In the genomic region with DNA sequence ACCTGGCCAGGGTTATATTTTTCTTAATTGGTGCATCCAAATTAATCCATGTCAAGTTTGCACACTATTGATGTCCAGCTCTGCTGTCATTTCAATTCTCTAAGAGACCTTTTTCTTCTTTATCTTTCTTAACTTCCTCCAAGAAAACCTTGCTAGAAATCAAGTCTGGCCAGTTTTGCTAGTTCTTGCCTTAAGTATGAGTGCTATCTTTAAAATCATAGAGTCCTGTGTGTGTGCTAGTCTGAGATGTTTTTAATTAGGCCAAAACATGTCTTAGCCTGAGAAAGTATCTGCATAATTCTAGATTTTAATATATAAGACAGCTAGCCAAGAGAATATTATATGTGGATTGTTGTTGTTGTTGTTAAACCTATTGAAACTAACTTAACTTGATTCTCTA, we compare ENCODE assay signal across 27 cellular contexts. TPM values are rescaled to one million over a fixed set of nuclear protein-coding genes. Genes with fewer than 3 reads are reported as not detected.
DNase-seq lines count a peak whose midpoint lies in the region; ATAC-seq, FAIRE-seq and TF ChIP-seq lines count a peak whose summit lies in the region.
"Had no signal": no experiment of that assay in that cellular context is flagged by ENCODE, and none has a peak within 500 bp of the region (broad histone marks: within the 10 kb centered on the region; RNA-seq: fewer than 3 reads in every experiment).

No MANE protein-coding gene starts in this region.

- intact Hi-C loops in dendritic cell treated with granulocyte-macrophage colony-stimulating factor and Interleukin-4, amounts not matched to agents 40 ng/mL and 50 ng/mL, for 4 days (cut with micrococcal nuclease) = no loop called here
- intact Hi-C loops in prostate gland (cut with DNase I) = no loop called here

- H3K4me1 Mint-ChIP-seq in CD4-positive, CD25-positive, alpha-beta regulatory T cell = peaks cover 0 to 22% (median 18%) of the 10 kb centered on the region in 4 donors
- H3K4me1 Mint-ChIP-seq in dendritic cell treated with granulocyte-macrophage colony-stimulating factor and Interleukin-4, amounts not matched to agents 40 ng/mL and 50 ng/mL, for 4 days (ENCODE audit: low read depth) = peaks cover 55% of the 10 kb centered on the region

- H3K9me3 Mint-ChIP-seq in CD4-positive, CD25-positive, alpha-beta regulatory T cell = peaks cover 0 to 2% (median 0%) of the 10 kb centered on the region in 7 donors
- H3K9me3 Mint-ChIP-seq in dendritic cell treated with granulocyte-macrophage colony-stimulating factor and Interleukin-4, amounts not matched to agents 40 ng/mL and 50 ng/mL, for 4 days = no peaks in the 10 kb centered on the region
- H3K9me3 Mint-ChIP-seq: activated naive CD8-positive, alpha-beta T cell treated with anti-CD3 and anti-CD28 coated beads, Interleukin-2, amount 50 U/mL, for 24 hours; central memory CD8-positive, alpha-beta T cell; H9; immature natural killer cell had no signal

- no peak for TF ChIP-seq POLR2A in prostate gland (IDR thresholded peaks at IDR 0.05)

- H3K4me3 ChIP-seq in CD4-positive, CD25-positive, alpha-beta regulatory T cell (ENCODE audit: low read depth, low read length) = no peak overlapping the region
- H3K4me3 ChIP-seq in LNCaP clone FGC (ENCODE audit: low read depth, low read length) (no peak overlapping the region), prostate gland (no peak overlapping the region)
- H3K4me3 ChIP-seq: psoas muscle had no signal

- peaks cover under 1% of the 10 kb centered on the region for H3K36me3 ChIP-seq in CD4-positive, CD25-positive, alpha-beta regulatory T cell (ENCODE audit: control insufficient read depth, insufficient read depth, low read length)
- H3K36me3 ChIP-seq in prostate gland = no peaks in the 10 kb centered on the region

- H3K4me1 ChIP-seq in CD4-positive, CD25-positive, alpha-beta regulatory T cell (ENCODE audit: control insufficient read depth, insufficient read depth, low read length, poor library complexity, severe bottlenecking) = no peaks in the 10 kb centered on the region
- H3K4me1 ChIP-seq in prostate gland (replicated peaks) = no peaks in the 10 kb centered on the region
- H3K4me1 ChIP-seq: psoas muscle had no signal

- no peaks in the 10 kb centered on the region for H3K9me3 ChIP-seq in CD4-positive, CD25-positive, alpha-beta regulatory T cell (ENCODE audit: control insufficient read depth in 2 of 2, low read length in 2 of 2)
- no peaks in the 10 kb centered on the region for H3K9me3 ChIP-seq in prostate gland
- H3K9me3 ChIP-seq: psoas muscle had no signal

- H3K27me3 Mint-ChIP-seq in CD4-positive, CD25-positive, alpha-beta regulatory T cell = no peaks in the 10 kb centered on the region
- no peaks in the 10 kb centered on the region for H3K27me3 Mint-ChIP-seq in dendritic cell treated with granulocyte-macrophage colony-stimulating factor and Interleukin-4, amounts not matched to agents 40 ng/mL and 50 ng/mL, for 4 days
- H3K27me3 Mint-ChIP-seq: activated naive CD8-positive, alpha-beta T cell treated with anti-CD3 and anti-CD28 coated beads, Interleukin-2, amount 50 U/mL, for 24 hours; B cell; central memory CD8-positive, alpha-beta T cell; naive B cell had no signal

- ATAC-seq in CD4-positive, CD25-positive, alpha-beta regulatory T cell (ENCODE audit: low read depth in 2 of 2) = no peak
- no peak for ATAC-seq in HG02623 (IDR thresholded peaks at IDR 0.05; ENCODE audit: unreplicated experiment)
- ATAC-seq: activated naive CD8-positive, alpha-beta T cell treated with anti-CD3 and anti-CD28 coated beads, Interleukin-2, amount 50 U/mL, for 24 hours; left lobe of liver; psoas muscle; stimulated activated naive CD8-positive, alpha-beta T cell treated with anti-CD3 and anti-CD28 coated beads, Interleukin-15, Interleukin-2, amounts not matched to agents 100 U/mL and 50 U/mL, for 24 hours had no signal

- TF ChIP-seq CTCF in LNCaP clone FGC (IDR thresholded peaks at IDR 0.05; ENCODE audit: control insufficient read depth, extremely low read depth, insufficient read depth) (no peak), prostate gland (IDR thresholded peaks at IDR 0.05) (no peak)

- no peaks in the 10 kb centered on the region for H3K27me3 ChIP-seq in CD4-positive, CD25-positive, alpha-beta regulatory T cell (ENCODE audit: control insufficient read depth, insufficient read depth, low read length)
- no peaks in the 10 kb centered on the region for H3K27me3 ChIP-seq in prostate gland (replicated peaks; ENCODE audit: insufficient read depth)

- H3K36me3 Mint-ChIP-seq in CD4-positive, CD25-positive, alpha-beta regulatory T cell = peaks cover 4% of the 10 kb centered on the region
- no peaks in the 10 kb centered on the region for H3K36me3 Mint-ChIP-seq in dendritic cell treated with granulocyte-macrophage colony-stimulating factor and Interleukin-4, amounts not matched to agents 40 ng/mL and 50 ng/mL, for 4 days (ENCODE audit: low read depth)

- no peak for FAIRE-seq in GM19239 (lab: Jason Lieb, UNC)

- no peak overlapping the region for H3K4me3 Mint-ChIP-seq in CD4-positive, CD25-positive, alpha-beta regulatory T cell
- no peak overlapping the region for H3K4me3 Mint-ChIP-seq in dendritic cell treated with granulocyte-macrophage colony-stimulating factor and Interleukin-4, amounts not matched to agents 40 ng/mL and 50 ng/mL, for 4 days
- H3K4me3 Mint-ChIP-seq: activated naive CD8-positive, alpha-beta T cell treated with anti-CD3 and anti-CD28 coated beads, Interleukin-2, amount 50 U/mL, for 24 hours; B cell; central memory CD8-positive, alpha-beta T cell; H9; immature natural killer cell had no signal

- no peak overlapping the region for H3K27ac ChIP-seq in CD4-positive, CD25-positive, alpha-beta regulatory T cell (ENCODE audit: insufficient read depth, low read length, poor library complexity, severe bottlenecking)
- peak overlapping the region; percentile 65 to 78 for H3K27ac ChIP-seq in prostate gland
- H3K27ac ChIP-seq: KMS-11, psoas muscle had no signal

- H3K27ac Mint-ChIP-seq in CD4-positive, CD25-positive, alpha-beta regulatory T cell = peak overlapping the region in 2 of 3 donors; percentile 42 to 79
- peak overlapping the region; percentile 78 for H3K27ac Mint-ChIP-seq in dendritic cell treated with granulocyte-macrophage colony-stimulating factor and Interleukin-4, amounts not matched to agents 40 ng/mL and 50 ng/mL, for 4 days
- H3K27ac Mint-ChIP-seq: activated naive CD8-positive, alpha-beta T cell treated with anti-CD3 and anti-CD28 coated beads, Interleukin-2, amount 50 U/mL, for 24 hours; immature natural killer cell had no signal

- DNase-seq in CD4-positive, CD25-positive, alpha-beta regulatory T cell = no peak
- DNase-seq in LNCaP clone FGC (ENCODE audit: low read depth) (peak; percentile 84), prostate gland (ENCODE audit: low spot score) (peak; percentile 47), GDM1 (lab: John Stamatoyannopoulos, UW) (no peak), NCI-H2196 (lab: John Stamatoyannopoulos, UW; ENCODE audit: unreplicated experiment) (no peak), GM19239 (ENCODE audit: insufficient read length, low spot score) (no peak)
- DNase-seq: activated CD4-positive, alpha-beta T cell treated with anti-CD3 and anti-CD28 coated beads for 4 hours; activated gamma-delta T cell; activated naive CD8-positive, alpha-beta T cell treated with anti-CD3 and anti-CD28 coated beads, Interleukin-2, amount 50 U/mL, for 24 hours; activated T-cell treated with anti-CD3 and anti-CD28 coated beads, Interleukin-2, amount 50 U/mL, for 1 hour; H9; hippocampal formation; immature natural killer cell; mesendoderm; naive B cell; NCI-H1694 treated with DMSO at 0.1 percent for 48 hours; NCI-H2171 treated with DMSO at 0.1 percent for 48 hours; NCI-H524 treated with DMSO at 0.1 percent for 48 hours; psoas muscle; stimulated activated naive CD8-positive, alpha-beta T cell treated with anti-CD3 and anti-CD28 coated beads, Interleukin-15, Interleukin-2, amounts not matched to agents 100 U/mL and 50 U/mL, for 24 hours; T-helper 2 cell had no signal

RNA-seq across cellular contexts. Expression of gene SLC39A10, which starts 56.2 kb away (rescaled TPM):
- total RNA-seq in CD4-positive, CD25-positive, alpha-beta regulatory T cell = 66.3 TPM
- polyA plus RNA-seq in CD4-positive, CD25-positive, alpha-beta regulatory T cell = 10 to 100 TPM in 3 of 4 donors, 1 to 10 TPM in 1; 9.2 to 16.3 (median 11.5) TPM
- total RNA-seq in prostate gland = 10 to 100 TPM; 26.3 to 27.6 TPM

Comparison
In these comparisons a context has a peak if more than half of its experiments do, and no peak if none do; other contexts are left out.
1. DNase-seq: peak in LNCaP clone FGC (single experiment) and prostate gland (single experiment); none in CD4-positive, CD25-positive, alpha-beta regulatory T cell (0 of 3), GDM1 (single experiment), NCI-H2196 (single experiment) and GM19239 (single experiment).